11 cellular contexts compared by ENCODE assay signal in genomic region chr17:78977992-78978973, GRCh38. TPM values are rescaled to one million over a fixed set of nuclear protein-coding genes. Genes with fewer than 3 reads are reported as not detected.
DNase-seq lines count a peak whose midpoint lies in the region; ATAC-seq, FAIRE-seq and TF ChIP-seq lines count a peak whose summit lies in the region.
"Had no signal": no experiment of that assay in that cellular context is flagged by ENCODE, and none has a peak within 500 bp of the region (broad histone marks: within the 10 kb centered on the region; RNA-seq: fewer than 3 reads in every experiment).

No MANE protein-coding gene starts in this region.

- H3K4me1 ChIP-seq in body of pancreas = peaks cover 44% of the 10 kb centered on the region

- no peaks in the 10 kb centered on the region for H3K27me3 ChIP-seq in body of pancreas

- no peaks in the 10 kb centered on the region for H3K9me3 ChIP-seq in body of pancreas

- intact Hi-C loops in body of pancreas (cut with DNase I) = no loop called here

- no peak for DNase-seq in activated naive CD8-positive, alpha-beta T cell treated with anti-CD3 and anti-CD28 coated beads, Interleukin-2, amount 50 U/mL, for 24 hours
- DNase-seq in body of pancreas (peak in 1 of 4 donors; percentile 39), left kidney (ENCODE audit: low read depth, low spot score) (peak; percentile 80), urothelium cell line (ENCODE audit: low spot score) (no peak), OCI-M1 (lab: John Stamatoyannopoulos, UW) (no peak), kidney glomerular epithelial cell (lab: John Stamatoyannopoulos, UW) (no peak), NAMALWA (ENCODE audit: low spot score) (no peak)
- DNase-seq: NCI-H2227 treated with DMSO at 0.1 percent for 48 hours had no signal

- H3K4me1 Mint-ChIP-seq in activated naive CD8-positive, alpha-beta T cell (ENCODE audit: low read depth) = peaks cover 15% of the 10 kb centered on the region
- H3K4me1 Mint-ChIP-seq in activated naive CD8-positive, alpha-beta T cell treated with anti-CD3 and anti-CD28 coated beads, Interleukin-2, amount 50 U/mL, for 24 hours = peaks cover 13% of the 10 kb centered on the region

- no peaks in the 10 kb centered on the region for H3K27me3 Mint-ChIP-seq in activated naive CD8-positive, alpha-beta T cell
- no peaks in the 10 kb centered on the region for H3K27me3 Mint-ChIP-seq in activated naive CD8-positive, alpha-beta T cell treated with anti-CD3 and anti-CD28 coated beads, Interleukin-2, amount 50 U/mL, for 24 hours

- FAIRE-seq in urothelium cell line (lab: Jason Lieb, UNC) = peak; percentile 17
- FAIRE-seq: D721Med had no signal

- no peak for ATAC-seq in activated naive CD8-positive, alpha-beta T cell treated with anti-CD3 and anti-CD28 coated beads, Interleukin-2, amount 50 U/mL, for 24 hours
- ATAC-seq in body of pancreas = no peak

- H3K9me3 Mint-ChIP-seq in activated naive CD8-positive, alpha-beta T cell (ENCODE audit: low read depth) = no peaks in the 10 kb centered on the region
- H3K9me3 Mint-ChIP-seq in activated naive CD8-positive, alpha-beta T cell treated with anti-CD3 and anti-CD28 coated beads, Interleukin-2, amount 50 U/mL, for 24 hours = no peaks in the 10 kb centered on the region
- H3K9me3 Mint-ChIP-seq: memory B cell had no signal

- no peaks in the 10 kb centered on the region for H3K36me3 Mint-ChIP-seq in activated naive CD8-positive, alpha-beta T cell
- H3K36me3 Mint-ChIP-seq in activated naive CD8-positive, alpha-beta T cell treated with anti-CD3 and anti-CD28 coated beads, Interleukin-2, amount 50 U/mL, for 24 hours (ENCODE audit: low read depth) = no peaks in the 10 kb centered on the region
- H3K36me3 Mint-ChIP-seq: memory B cell had no signal

- 59 to 68% methylated on average over 9 to 21 of the region's 21 CpGs for WGBS in body of pancreas, 2 donors

- H3K4me3 Mint-ChIP-seq in activated naive CD8-positive, alpha-beta T cell = peak overlapping the region; percentile 72
- no peak overlapping the region for H3K4me3 Mint-ChIP-seq in activated naive CD8-positive, alpha-beta T cell treated with anti-CD3 and anti-CD28 coated beads, Interleukin-2, amount 50 U/mL, for 24 hours

- H3K36me3 ChIP-seq in body of pancreas (replicated peaks in 1 of 2; ENCODE audit: insufficient read depth in 1 of 2, low read depth in 2 of 2) = no peaks in the 10 kb centered on the region

- no peak overlapping the region for H3K27ac Mint-ChIP-seq in activated naive CD8-positive, alpha-beta T cell
- no peak overlapping the region for H3K27ac Mint-ChIP-seq in activated naive CD8-positive, alpha-beta T cell treated with anti-CD3 and anti-CD28 coated beads, Interleukin-2, amount 50 U/mL, for 24 hours
- H3K27ac Mint-ChIP-seq: memory B cell had no signal

- no peak overlapping the region for H3K4me3 ChIP-seq in body of pancreas

- H3K27ac ChIP-seq in body of pancreas = peak overlapping the region in 3 of 4 donors; percentile 43 to 81 (median 58)

- no peak for TF ChIP-seq POLR2A in body of pancreas (IDR thresholded peaks at IDR 0.05)

- TF ChIP-seq CTCF in body of pancreas (IDR thresholded peaks at IDR 0.05) = peak in 2 of 7 experiments; percentile 13

RNA-seq across cellular contexts. Expression of gene LGALS3BP, which starts 1.4 kb away (rescaled TPM):
- total RNA-seq in body of pancreas = 100 to 1,000 TPM; 123 to 213 TPM

RNA-seq across cellular contexts. Expression of gene CANT1, which starts 31.3 kb away (rescaled TPM):
- 10 to 100 TPM; 12.5 to 17.5 TPM for total RNA-seq in body of pancreas

RNA-seq across cellular contexts. Expression of gene C1QTNF1, which starts 45.7 kb away (rescaled TPM):
- total RNA-seq in body of pancreas = 10 to 100 TPM in 1 of 2 donors, 1 to 10 TPM in 1; 8.3 to 50.1 TPM

RNA-seq across cellular contexts. Expression of gene TIMP2, which starts 53.1 kb away (rescaled TPM):
- 10 to 100 TPM; 50.1 to 53.7 TPM for total RNA-seq in body of pancreas
